Comparison of ENCODE assay signal across 19 cellular contexts in genomic region chr6:167738386-167738785, GRCh38.
"Had no signal": no experiment of that assay in that cellular context is flagged by ENCODE, and none has a peak within 500 bp of the region (broad histone marks: within the 10 kb centered on the region; RNA-seq: fewer than 3 reads in every experiment).

No MANE protein-coding gene starts in this region.

- H3K9me3 ChIP-seq: SJCRH30 had no signal

- H3K27ac ChIP-seq: KMS-11, RWPE1, SJCRH30 had no signal

- DNase-seq: Kasumi-1, MM.1S, NCI-H1092 treated with DMSO at 0.1 percent for 48 hours, NCI-H1436, NCI-H187, NCI-H2029, NCI-H2171 treated with DMSO at 0.1 percent for 48 hours, NCI-H524, NCI-H526 treated with DMSO at 0.1 percent for 48 hours, NCI-H774, PC-3, SHP77 treated with DMSO at 0.1 percent for 48 hours, SJCRH30 had no signal

- H3K9ac ChIP-seq: KMS-11 had no signal

- H3K27ac Mint-ChIP-seq: IgD-negative memory B cell had no signal

- H3K4me3 ChIP-seq: K562, SJCRH30 had no signal

- H3K36me3 ChIP-seq: SJCRH30 had no signal

- H3K4me1 ChIP-seq: SJCRH30 had no signal

- H3K4me3 Mint-ChIP-seq: IgD-negative memory B cell had no signal

- H3K36me3 Mint-ChIP-seq: IgD-negative memory B cell had no signal

- ATAC-seq: K562, Panc1, PC-3, SK-N-SH treated with all-trans-retinoic acid at 6 μM for 48 hours had no signal

- H3K27me3 ChIP-seq: SJCRH30 had no signal
